Comparison of ENCODE assay signal across 9 cellular contexts in genomic region chr3:133475245-133476010, GRCh38.
DNase-seq lines count a peak whose midpoint lies in the region; ATAC-seq and TF ChIP-seq lines count a peak whose summit lies in the region.
"Had no signal": no experiment of that assay in that cellular context is flagged by ENCODE, and none has a peak within 500 bp of the region (broad histone marks: within the 10 kb centered on the region; RNA-seq: fewer than 3 reads in every experiment).

No MANE protein-coding gene starts in this region.

- H3K36me3 Mint-ChIP-seq in activated CD8-positive, alpha-beta T cell treated with anti-CD3 and anti-CD28 coated beads for 36 hours (ENCODE audit: low read depth), result no peaks in the 10 kb centered on the region
- no peaks in the 10 kb centered on the region for H3K36me3 Mint-ChIP-seq in stimulated activated naive CD8-positive, alpha-beta T cell treated with anti-CD3 and anti-CD28 coated beads, Interleukin-15, Interleukin-2, amounts not matched to agents 100 ng/mL and 50 ng/mL, for 24 hours (ENCODE audit: low read depth)

- peak overlapping the region; percentile 68 for H3K27ac Mint-ChIP-seq in activated CD8-positive, alpha-beta T cell treated with anti-CD3 and anti-CD28 coated beads for 36 hours
- peak overlapping the region; percentile 54 for H3K27ac Mint-ChIP-seq in stimulated activated naive CD8-positive, alpha-beta T cell treated with anti-CD3 and anti-CD28 coated beads, Interleukin-15, Interleukin-2, amounts not matched to agents 100 ng/mL and 50 ng/mL, for 24 hours

- H3K4me3 ChIP-seq in coronary artery, result no peak overlapping the region

- peak overlapping the region in 1 of 2 donors; percentile 52 for H3K27ac ChIP-seq in coronary artery
- H3K27ac ChIP-seq: HL-60 had no signal

- POLR2A ChIA-PET in activated CD8-positive, alpha-beta T cell treated with anti-CD3 and anti-CD28 coated beads for 36 hours (lab: Charles Lee), result interaction anchor here (0.6 to 1.4 kb wide), 4 partner anchors 9 to 106 kb away, joined by 3 to 4 read pairs (median 3); no protein-coding TSS in a partner anchor

- no peak overlapping the region for H3K4me3 Mint-ChIP-seq in activated CD8-positive, alpha-beta T cell treated with anti-CD3 and anti-CD28 coated beads for 36 hours
- H3K4me3 Mint-ChIP-seq in stimulated activated naive CD8-positive, alpha-beta T cell treated with anti-CD3 and anti-CD28 coated beads, Interleukin-15, Interleukin-2, amounts not matched to agents 100 ng/mL and 50 ng/mL, for 24 hours, result no peak overlapping the region

- TF ChIP-seq CTCF in activated CD8-positive, alpha-beta T cell treated with anti-CD3 and anti-CD28 coated beads for 36 hours (IDR thresholded peaks at IDR 0.05), result no peak
- no peak for TF ChIP-seq CTCF in coronary artery (IDR thresholded peaks at IDR 0.05)

- H3K9me3 Mint-ChIP-seq in activated CD8-positive, alpha-beta T cell treated with anti-CD3 and anti-CD28 coated beads for 36 hours, result no peaks in the 10 kb centered on the region
- H3K9me3 Mint-ChIP-seq in stimulated activated naive CD8-positive, alpha-beta T cell treated with anti-CD3 and anti-CD28 coated beads, Interleukin-15, Interleukin-2, amounts not matched to agents 100 ng/mL and 50 ng/mL, for 24 hours, result no peaks in the 10 kb centered on the region

- ATAC-seq in HG03159 (IDR thresholded peaks at IDR 0.05; ENCODE audit: unreplicated experiment), result peak; percentile 91
- ATAC-seq in activated CD8-positive, alpha-beta T cell treated with anti-CD3 and anti-CD28 coated beads for 36 hours, result peak; percentile 94

- CTCF ChIA-PET in activated CD8-positive, alpha-beta T cell treated with anti-CD3 and anti-CD28 coated beads for 36 hours (lab: Charles Lee), result interaction anchor here (1.5 to 6.9 kb wide), 4 partner anchors 10 to 51 kb away, joined by 3 to 50 read pairs (median 6); no protein-coding TSS in a partner anchor

- no peaks in the 10 kb centered on the region for H3K27me3 Mint-ChIP-seq in activated CD8-positive, alpha-beta T cell treated with anti-CD3 and anti-CD28 coated beads for 36 hours
- H3K27me3 Mint-ChIP-seq in stimulated activated naive CD8-positive, alpha-beta T cell treated with anti-CD3 and anti-CD28 coated beads, Interleukin-15, Interleukin-2, amounts not matched to agents 100 ng/mL and 50 ng/mL, for 24 hours, result no peaks in the 10 kb centered on the region

- peaks cover 59% of the 10 kb centered on the region for H3K4me1 Mint-ChIP-seq in activated CD8-positive, alpha-beta T cell treated with anti-CD3 and anti-CD28 coated beads for 36 hours (ENCODE audit: low read depth)
- peaks cover 55% of the 10 kb centered on the region for H3K4me1 Mint-ChIP-seq in stimulated activated naive CD8-positive, alpha-beta T cell treated with anti-CD3 and anti-CD28 coated beads, Interleukin-15, Interleukin-2, amounts not matched to agents 100 ng/mL and 50 ng/mL, for 24 hours (ENCODE audit: low read depth)

- intact Hi-C loops in activated CD8-positive, alpha-beta T cell treated with anti-CD3 and anti-CD28 coated beads for 36 hours (cut with micrococcal nuclease), result no loop called here

- peak; percentile 65 for DNase-seq in DMS153 (lab: John Stamatoyannopoulos, UW)
- DNase-seq in GM19238 (ENCODE audit: insufficient read length, low spot score), result peak; percentile 70
- peak; percentile 47 for DNase-seq in activated CD8-positive, alpha-beta T cell treated with anti-CD3 and anti-CD28 coated beads for 36 hours
- DNase-seq in stimulated activated CD4-positive, alpha-beta T cell treated with anti-CD3 and anti-CD28 coated beads, Interleukin-2, amount 100 ng/mL, for 24 hours, result no peak
- DNase-seq in coronary artery (ENCODE audit: low spot score), result no peak
- no peak for DNase-seq in RKO (ENCODE audit: low spot score)

Comparison
In these comparisons a context has a peak if more than half of its experiments do, and no peak if none do; other contexts are left out.
1. DNase-seq: peak in DMS153 (single experiment), GM19238 (single experiment) and activated CD8-positive, alpha-beta T cell treated with anti-CD3 and anti-CD28 coated beads for 36 hours (single experiment); none in stimulated activated CD4-positive, alpha-beta T cell treated with anti-CD3 and anti-CD28 coated beads, Interleukin-2, amount 100 ng/mL, for 24 hours (0 of 2), coronary artery (single experiment) and RKO (single experiment).